In genomic region chr16:16149710-16150116, GRCh38 we compare ENCODE assay signal across 19 cellular contexts.
DNase-seq lines count a peak whose midpoint lies in the region; FAIRE-seq and TF ChIP-seq lines count a peak whose summit lies in the region.
"Had no signal": no experiment of that assay in that cellular context is flagged by ENCODE, and none has a peak within 500 bp of the region (broad histone marks: within the 10 kb centered on the region; RNA-seq: fewer than 3 reads in every experiment).

No MANE protein-coding gene starts in this region.

- no peak overlapping the region for H3K9ac ChIP-seq in liver (ENCODE audit: low read depth in 1 of 2, low read length in 2 of 2)
- H3K9ac ChIP-seq: neural progenitor cell had no signal

- no peak for TF ChIP-seq RAD21 in liver (IDR thresholded peaks at IDR 0.05)

- H3K27me3 ChIP-seq in adrenal gland: no peaks in the 10 kb centered on the region
- H3K27me3 ChIP-seq in liver (ENCODE audit: control insufficient read depth in 4 of 4, insufficient read depth in 4 of 4, low read length in 3 of 4): no peaks in the 10 kb centered on the region
- H3K27me3 ChIP-seq in stomach: no peaks in the 10 kb centered on the region
- no peaks in the 10 kb centered on the region for H3K27me3 ChIP-seq in spleen (replicated peaks in 1 of 7)
- H3K27me3 ChIP-seq: colonic mucosa, neural progenitor cell, upper lobe of right lung had no signal

- no peak for TF ChIP-seq CTCF in adrenal gland (IDR thresholded peaks at IDR 0.05)
- no peak for TF ChIP-seq CTCF in liver (IDR thresholded peaks at IDR 0.05; ENCODE audit: low read depth, low read length, missing input control)
- no peak for TF ChIP-seq CTCF in stomach (IDR thresholded peaks at IDR 0.05)
- TF ChIP-seq CTCF in spleen (IDR thresholded peaks at IDR 0.05 in 8 of 11, conservative IDR thresholded peaks at IDR 0.05 in 3 of 11): no peak

- DNase-seq in NCI-H774 (lab: John Stamatoyannopoulos, UW) (peak; percentile 9), adrenal gland (no peak), stomach (no peak), spleen (no peak), urothelium cell line (ENCODE audit: low spot score) (no peak), cerebellar nuclear complex (lab: John Stamatoyannopoulos, UW) (no peak)
- DNase-seq: activated CD4-positive, alpha-beta T cell treated with anti-CD3 and anti-CD28 coated beads, Interleukin-2, amount 50 U/mL, for 48 hours; activated CD4-positive, CD25-positive, alpha-beta regulatory T cell; activated effector memory CD4-positive, alpha-beta T cell treated with Interleukin-2 at 50 U/mL for 16 hours; activated naive CD8-positive, alpha-beta T cell treated with anti-CD3 and anti-CD28 coated beads, Interleukin-2, amount 10 ng/mL, durations not matched to agents 7 days and 5 days; CD4-positive, alpha-beta T cell; NCI-H146; NCI-H2171; NCI-H526 treated with DMSO at 0.1 percent for 48 hours; upper lobe of right lung had no signal

- WGBS in adrenal gland, 4 donors: 61 to 88% (median 82%) methylated on average over 7 to 10 of the region's 10 CpGs
- 40% methylated on average over 10 of the region's 10 CpGs for WGBS in liver
- WGBS in stomach, 5 donors: 66 to 79% (median 75%) methylated on average over 5 to 10 of the region's 10 CpGs
- 83 to 89% (median 85%) methylated on average over 7 to 10 of the region's 10 CpGs for WGBS in spleen, 5 donors

- no peak overlapping the region for H3K4me3 ChIP-seq in adrenal gland
- no peak overlapping the region for H3K4me3 ChIP-seq in liver (ENCODE audit: low read depth in 1 of 3, low read length in 3 of 3)
- no peak overlapping the region for H3K4me3 ChIP-seq in stomach
- H3K4me3 ChIP-seq in spleen: no peak overlapping the region
- H3K4me3 ChIP-seq: colonic mucosa, neural progenitor cell, upper lobe of right lung had no signal

- TF ChIP-seq POLR2A in adrenal gland (IDR thresholded peaks at IDR 0.05) (no peak), stomach (IDR thresholded peaks at IDR 0.05) (no peak), spleen (IDR thresholded peaks at IDR 0.05) (no peak)

- H3K9me3 ChIP-seq in adrenal gland (replicated peaks in 1 of 3) (no peaks in the 10 kb centered on the region), liver (ENCODE audit: control insufficient read depth in 4 of 4, low read length in 3 of 4) (no peaks in the 10 kb centered on the region), stomach (no peaks in the 10 kb centered on the region), spleen (no peaks in the 10 kb centered on the region)
- H3K9me3 ChIP-seq: colonic mucosa, upper lobe of right lung had no signal

- H3K36me3 ChIP-seq in adrenal gland (replicated peaks in 1 of 2): no peaks in the 10 kb centered on the region
- H3K36me3 ChIP-seq in liver (ENCODE audit: control insufficient read depth in 4 of 4, insufficient read depth in 3 of 4, low read depth in 1 of 4, low read length in 3 of 4): peaks cover 1 to 11% (median 7%) of the 10 kb centered on the region in 4 donors
- peaks cover 0 to 26% (median 20%) of the 10 kb centered on the region in 4 donors for H3K36me3 ChIP-seq in stomach
- peaks cover 0 to 26% (median 3%) of the 10 kb centered on the region in 6 donors for H3K36me3 ChIP-seq in spleen
- H3K36me3 ChIP-seq: colonic mucosa, neural progenitor cell, upper lobe of right lung had no signal

- intact Hi-C loops in adrenal gland (cut with DNase I) (no loop called here), stomach (cut with DNase I; ENCODE audit: low total_unique reads) (no loop called here), spleen (cut with DNase I; ENCODE audit: low total_unique reads) (no loop called here)

- no peak for FAIRE-seq in urothelium cell line (lab: Jason Lieb, UNC)
- FAIRE-seq: H54 had no signal

- peak overlapping the region in 3 of 5 donors; percentile 39 to 69 (median 58) for H3K27ac ChIP-seq in adrenal gland
- H3K27ac ChIP-seq in liver (ENCODE audit: low read depth in 1 of 2, low read length in 2 of 2): peak overlapping the region; percentile 56 to 57
- H3K27ac ChIP-seq in stomach: peak overlapping the region in 4 of 5 donors; percentile 26 to 83 (median 52)
- peak overlapping the region in 2 of 8 donors; percentile 17 to 40 for H3K27ac ChIP-seq in spleen
- H3K27ac ChIP-seq: colonic mucosa, neural progenitor cell, upper lobe of right lung had no signal

- peaks cover 18 to 19% of the 10 kb centered on the region in 2 donors for H3K4me1 ChIP-seq in adrenal gland (replicated peaks in 1 of 2)
- peaks cover 19 to 58% (median 49%) of the 10 kb centered on the region in 4 donors for H3K4me1 ChIP-seq in liver (ENCODE audit: control insufficient read depth in 4 of 4, insufficient read depth in 4 of 4, low read length in 3 of 4)
- H3K4me1 ChIP-seq in stomach: peaks cover 5 to 41% (median 16%) of the 10 kb centered on the region in 4 donors
- H3K4me1 ChIP-seq in spleen: peaks cover 0 to 17% (median 7%) of the 10 kb centered on the region in 6 donors
- H3K4me1 ChIP-seq: colonic mucosa, neural progenitor cell had no signal

- TF ChIP-seq EP300 in stomach (IDR thresholded peaks at IDR 0.05): no peak

TF ChIP-seq in liver, 16 proteins besides CTCF, POLR2A, EP300 and RAD21:
- TF ChIP-seq FOXA1 (IDR thresholded peaks at IDR 0.05) (peak; percentile 79), YY1 (IDR thresholded peaks at IDR 0.05) (peak; percentile 75), HNF4A (conservative IDR thresholded peaks at IDR 0.05) (peak; percentile 78 to 80), FOXA2 (IDR thresholded peaks at IDR 0.05) (peak; percentile 86), RXRA (IDR thresholded peaks at IDR 0.05) (peak in 1 of 2 donors; percentile 45), ZBTB33 (IDR thresholded peaks at IDR 0.05) (no peak), EGR1 (IDR thresholded peaks at IDR 0.05; ENCODE audit: low read depth in 2 of 2) (no peak), HNF4G (IDR thresholded peaks at IDR 0.05) (peak; percentile 32), GABPA (IDR thresholded peaks at IDR 0.05 in 1 of 2, conservative IDR thresholded peaks at IDR 0.05 in 1 of 2) (no peak), SP1 (IDR thresholded peaks at IDR 0.05) (peak; percentile 43), JUND (IDR thresholded peaks at IDR 0.05) (no peak), ATF3 (IDR thresholded peaks at IDR 0.05) (no peak)
